Comparison of ENCODE assay signal across 16 cellular contexts in genomic region chrX:80511969-80512760, GRCh38.
DNase-seq lines count a peak whose midpoint lies in the region; ATAC-seq and TF ChIP-seq lines count a peak whose summit lies in the region.
"Had no signal": no experiment of that assay in that cellular context is flagged by ENCODE, and none has a peak within 500 bp of the region (broad histone marks: within the 10 kb centered on the region; RNA-seq: fewer than 3 reads in every experiment).

No MANE protein-coding gene starts in this region.

- H3K36me3 Mint-ChIP-seq in T-helper 2 cell treated with Interferon-gamma antibody and Interleukin-4, amounts not matched to agents 5 μg/mL and 100 μg/mL, for 36 hours (ENCODE audit: low read depth): no peaks in the 10 kb centered on the region

- intact Hi-C loops in testis (cut with DNase I; ENCODE audit: low total_unique reads): no loop called here

- ATAC-seq in GM21576 (IDR thresholded peaks at IDR 0.05; ENCODE audit: unreplicated experiment) (no peak), GM18505 (IDR thresholded peaks at IDR 0.05; ENCODE audit: unreplicated experiment) (no peak)
- ATAC-seq: activated naive CD8-positive, alpha-beta T cell treated with anti-CD3 and anti-CD28 coated beads, Interleukin-2, amount 50 U/mL, for 24 hours; stimulated activated naive CD8-positive, alpha-beta T cell treated with anti-CD3 and anti-CD28 coated beads, Interleukin-15, Interleukin-2, amounts not matched to agents 100 U/mL and 50 U/mL, for 24 hours had no signal

- H3K9me3 ChIP-seq in hepatocyte (ENCODE audit: low read depth) (no peaks in the 10 kb centered on the region), testis (no peaks in the 10 kb centered on the region)

- no peaks in the 10 kb centered on the region for H4K20me1 ChIP-seq in hepatocyte (ENCODE audit: insufficient read depth, poor library complexity, severe bottlenecking)

- no peaks in the 10 kb centered on the region for H3K9me2 ChIP-seq in hepatocyte (replicated peaks; ENCODE audit: insufficient read depth)

- peak; percentile 1 for DNase-seq in H4 (ENCODE audit: low spot score)
- peak; percentile 0 for DNase-seq in RPMI7951 (ENCODE audit: low read depth)
- DNase-seq in hepatocyte (ENCODE audit: low spot score): peak; percentile 54
- peak; percentile 22 for DNase-seq in testis
- DNase-seq in T-helper 2 cell treated with Interferon-gamma antibody and Interleukin-4, amounts not matched to agents 5 μg/mL and 100 μg/mL, for 36 hours (ENCODE audit: low spot score): no peak
- DNase-seq: activated CD4-positive, alpha-beta T cell treated with anti-CD3 and anti-CD28 coated beads for 48 hours; activated naive CD8-positive, alpha-beta T cell treated with anti-CD3 and anti-CD28 coated beads, Interleukin-2, amount 50 U/mL, for 24 hours; activated T-cell treated with anti-CD3 and anti-CD28 coated beads, Interleukin-2, amount 50 U/mL, for 24 hours; CD4-positive, alpha-beta T cell; HFFc6; MV-4-11; NCI-H2171; stimulated activated naive CD8-positive, alpha-beta T cell treated with anti-CD3 and anti-CD28 coated beads, Interleukin-15, Interleukin-2, amounts not matched to agents 100 U/mL and 50 U/mL, for 24 hours; T-helper 1 cell had no signal

- H2AFZ ChIP-seq in hepatocyte: no peak overlapping the region

- H3K27me3 Mint-ChIP-seq in T-helper 2 cell treated with Interferon-gamma antibody and Interleukin-4, amounts not matched to agents 5 μg/mL and 100 μg/mL, for 36 hours (ENCODE audit: low read depth): no peaks in the 10 kb centered on the region
- H3K27me3 Mint-ChIP-seq: activated naive CD8-positive, alpha-beta T cell treated with anti-CD3 and anti-CD28 coated beads, Interleukin-2, amount 50 U/mL, for 24 hours; CD4-positive, alpha-beta T cell had no signal

- peak overlapping the region; percentile 64 for H3K4me2 ChIP-seq in hepatocyte

- H3K27ac Mint-ChIP-seq in T-helper 2 cell treated with Interferon-gamma antibody and Interleukin-4, amounts not matched to agents 5 μg/mL and 100 μg/mL, for 36 hours: no peak overlapping the region
- H3K27ac Mint-ChIP-seq: activated naive CD8-positive, alpha-beta T cell treated with anti-CD3 and anti-CD28 coated beads, Interleukin-2, amount 50 U/mL, for 24 hours; activated T-cell treated with anti-CD3 and anti-CD28 coated beads, Interleukin-2, amount 50 U/mL, for 24 hours; CD4-positive, alpha-beta T cell; HFFc6 had no signal

- H3K4me3 Mint-ChIP-seq in T-helper 2 cell treated with Interferon-gamma antibody and Interleukin-4, amounts not matched to agents 5 μg/mL and 100 μg/mL, for 36 hours: no peak overlapping the region
- H3K4me3 Mint-ChIP-seq: activated naive CD8-positive, alpha-beta T cell treated with anti-CD3 and anti-CD28 coated beads, Interleukin-2, amount 50 U/mL, for 24 hours; activated T-cell treated with anti-CD3 and anti-CD28 coated beads, Interleukin-2, amount 50 U/mL, for 24 hours; CD4-positive, alpha-beta T cell; HFFc6 had no signal

- no peaks in the 10 kb centered on the region for H3K4me1 Mint-ChIP-seq in T-helper 2 cell treated with Interferon-gamma antibody and Interleukin-4, amounts not matched to agents 5 μg/mL and 100 μg/mL, for 36 hours (ENCODE audit: low read depth)
- H3K4me1 Mint-ChIP-seq: activated naive CD8-positive, alpha-beta T cell treated with anti-CD3 and anti-CD28 coated beads, Interleukin-2, amount 50 U/mL, for 24 hours had no signal

- H3K27me3 ChIP-seq in hepatocyte (no peaks in the 10 kb centered on the region), testis (no peaks in the 10 kb centered on the region)

- no peaks in the 10 kb centered on the region for H3K79me2 ChIP-seq in hepatocyte

- no peaks in the 10 kb centered on the region for H3K9me3 Mint-ChIP-seq in T-helper 2 cell treated with Interferon-gamma antibody and Interleukin-4, amounts not matched to agents 5 μg/mL and 100 μg/mL, for 36 hours
- H3K9me3 Mint-ChIP-seq: activated naive CD8-positive, alpha-beta T cell treated with anti-CD3 and anti-CD28 coated beads, Interleukin-2, amount 50 U/mL, for 24 hours; activated T-cell treated with anti-CD3 and anti-CD28 coated beads, Interleukin-2, amount 50 U/mL, for 24 hours; CD4-positive, alpha-beta T cell; HFFc6 had no signal

- peaks cover 11% of the 10 kb centered on the region for H3K4me1 ChIP-seq in hepatocyte (ENCODE audit: insufficient read depth)
- H3K4me1 ChIP-seq in testis: no peaks in the 10 kb centered on the region

- H3K36me3 ChIP-seq in hepatocyte (replicated peaks; ENCODE audit: insufficient read depth, low read depth) (no peaks in the 10 kb centered on the region), testis (ENCODE audit: low read depth, missing control alignments) (no peaks in the 10 kb centered on the region)

- H3K4me3 ChIP-seq in hepatocyte (no peak overlapping the region), testis (no peak overlapping the region)

- TF ChIP-seq CTCF in hepatocyte (IDR thresholded peaks at IDR 0.05; ENCODE audit: poor library complexity) (no peak), testis (IDR thresholded peaks at IDR 0.05) (no peak)

- H3K27ac ChIP-seq in hepatocyte (peak overlapping the region; percentile 80), testis (peak overlapping the region in 1 of 2 donors; percentile 44)

- TF ChIP-seq POLR2A in testis (IDR thresholded peaks at IDR 0.05) (no peak), GM18505 (IDR thresholded peaks at IDR 0.05; ENCODE audit: borderline replicate concordance, extremely low read depth, insufficient read depth, insufficient read length) (no peak)

- 37% methylated on average over 7 of the region's 7 CpGs for WGBS in hepatocyte (ENCODE audit: low lambda C conversion rate, missing lambda C conversion rate)
- WGBS in testis, 2 donors: 25 to 42% methylated on average over 6 to 7 of the region's 7 CpGs
